Comparison of ENCODE assay signal across 1 cellular context in genomic region chr6:39361657-39362486, GRCh38.
A peak's percentile ranks its signal among the peaks of the same experiment; 100 is the strongest.
TF ChIP-seq lines count a peak whose summit lies in the region.

No MANE protein-coding gene starts in this region.

TF ChIP-seq in HepG2, 621 proteins besides CTCF, POLR2A, EP300 and RAD21 (continued from another document and continues in another):
- TF ChIP-seq PBX3 (CRISPR knock-in tag; IDR thresholded peaks at IDR 0.05; ENCODE audit: borderline replicate concordance) (no peak), MIXL1 (CRISPR knock-in tag; IDR thresholded peaks at IDR 0.05) (no peak), ZNF790 (CRISPR knock-in tag; IDR thresholded peaks at IDR 0.05; ENCODE audit: borderline replicate concordance) (no peak), ZNF891 (CRISPR knock-in tag; IDR thresholded peaks at IDR 0.05) (0 out of 2 replicates have a peak, but pooled peaks have one; percentile 57), CEBPZ (IDR thresholded peaks at IDR 0.05; ENCODE audit: low read length) (no peak), RFX1 (IDR thresholded peaks at IDR 0.05) (no peak), NKX3-1 (CRISPR knock-in tag; IDR thresholded peaks at IDR 0.05) (no peak), SP4 (CRISPR knock-in tag; IDR thresholded peaks at IDR 0.05) (0 out of 2 replicates have a peak, but pooled peaks have one; percentile 33), HOXA5 (CRISPR knock-in tag; IDR thresholded peaks at IDR 0.05) (no peak), ZNF232 (CRISPR knock-in tag; IDR thresholded peaks at IDR 0.05; ENCODE audit: borderline replicate concordance) (no peak), ZBTB3 (CRISPR knock-in tag; IDR thresholded peaks at IDR 0.05; ENCODE audit: borderline replicate concordance, low read depth) (no peak), PHF20 (CRISPR knock-in tag; IDR thresholded peaks at IDR 0.05) (no peak), SMC3 (IDR thresholded peaks at IDR 0.05; ENCODE audit: low read length) (peak; percentile 40; the same call in 1 of the 2 replicates), HES4 (CRISPR knock-in tag; IDR thresholded peaks at IDR 0.05; ENCODE audit: borderline replicate concordance) (no peak), ZNF883 (CRISPR knock-in tag; IDR thresholded peaks at IDR 0.05; ENCODE audit: not compliant biosample characterization) (peak; percentile 39), ELF3 (CRISPR knock-in tag; IDR thresholded peaks at IDR 0.05) (no peak), GATAD1 (CRISPR knock-in tag; IDR thresholded peaks at IDR 0.05) (no peak), HNF4A (CRISPR knock-in tag; IDR thresholded peaks at IDR 0.05) (0 out of 2 replicates have a peak, but pooled peaks have one; percentile 22), CEBPB (IDR thresholded peaks at IDR 0.05; ENCODE audit: borderline replicate concordance, low read depth, low read length) (no peak), ADNP (CRISPR knock-in tag; IDR thresholded peaks at IDR 0.05) (no peak), POLR2AphosphoS2 (IDR thresholded peaks at IDR 0.05; ENCODE audit: low read depth, low read length) (no peak), ZBTB10 (CRISPR knock-in tag; IDR thresholded peaks at IDR 0.05; ENCODE audit: borderline replicate concordance) (no peak), ZNF678 (CRISPR knock-in tag; IDR thresholded peaks at IDR 0.05) (no peak), ZNF207 (IDR thresholded peaks at IDR 0.05; ENCODE audit: borderline replicate concordance) (no peak), NFKBIZ (CRISPR knock-in tag; IDR thresholded peaks at IDR 0.05) (no peak), AKNA (CRISPR knock-in tag; IDR thresholded peaks at IDR 0.05; ENCODE audit: borderline replicate concordance) (no peak), ZNF552 (CRISPR knock-in tag; IDR thresholded peaks at IDR 0.05; ENCODE audit: borderline replicate concordance) (no peak), MAZ (IDR thresholded peaks at IDR 0.05; ENCODE audit: borderline replicate concordance, low read depth, low read length) (no peak), MAZ (CRISPR knock-in tag; IDR thresholded peaks at IDR 0.05; ENCODE audit: low read depth) (no peak), AFF4 (CRISPR knock-in tag; IDR thresholded peaks at IDR 0.05) (no peak), ZNF563 (CRISPR knock-in tag; IDR thresholded peaks at IDR 0.05) (no peak), SIN3B (IDR thresholded peaks at IDR 0.05; ENCODE audit: low read length) (no peak), ZSCAN9 (CRISPR knock-in tag; IDR thresholded peaks at IDR 0.05; ENCODE audit: borderline replicate concordance) (no peak), HINFP (CRISPR knock-in tag; IDR thresholded peaks at IDR 0.05; ENCODE audit: low read depth) (no peak), SALL2 (CRISPR knock-in tag; IDR thresholded peaks at IDR 0.05) (0 out of 2 replicates have a peak, but pooled peaks have one; percentile 38), ZNF614 (CRISPR knock-in tag; IDR thresholded peaks at IDR 0.05; ENCODE audit: borderline replicate concordance) (no peak; the same call in 1 of the 2 replicates), KAT8 (CRISPR knock-in tag; IDR thresholded peaks at IDR 0.05) (no peak), RFX5 (IDR thresholded peaks at IDR 0.05; ENCODE audit: low read depth, low read length) (no peak), ZBTB44 (CRISPR knock-in tag; IDR thresholded peaks at IDR 0.05) (no peak), BHLHE40 (IDR thresholded peaks at IDR 0.05; ENCODE audit: low read length) (0 out of 2 replicates have a peak, but pooled peaks have one; percentile 10), ZNF260 (CRISPR knock-in tag; IDR thresholded peaks at IDR 0.05; ENCODE audit: borderline replicate concordance, low read depth) (no peak), THAP11 (CRISPR knock-in tag; IDR thresholded peaks at IDR 0.05) (no peak), FLYWCH1 (CRISPR knock-in tag; IDR thresholded peaks at IDR 0.05) (no peak), BRF2 (CRISPR knock-in tag; IDR thresholded peaks at IDR 0.05) (0 out of 2 replicates have a peak, but pooled peaks have one; percentile 25), SCMH1 (CRISPR knock-in tag; IDR thresholded peaks at IDR 0.05; ENCODE audit: borderline replicate concordance) (no peak), SMAD3 (CRISPR knock-in tag; IDR thresholded peaks at IDR 0.05) (no peak; the same call in 1 of the 2 replicates)
